19 cellular contexts compared by ENCODE assay signal in the genomic region with DNA sequence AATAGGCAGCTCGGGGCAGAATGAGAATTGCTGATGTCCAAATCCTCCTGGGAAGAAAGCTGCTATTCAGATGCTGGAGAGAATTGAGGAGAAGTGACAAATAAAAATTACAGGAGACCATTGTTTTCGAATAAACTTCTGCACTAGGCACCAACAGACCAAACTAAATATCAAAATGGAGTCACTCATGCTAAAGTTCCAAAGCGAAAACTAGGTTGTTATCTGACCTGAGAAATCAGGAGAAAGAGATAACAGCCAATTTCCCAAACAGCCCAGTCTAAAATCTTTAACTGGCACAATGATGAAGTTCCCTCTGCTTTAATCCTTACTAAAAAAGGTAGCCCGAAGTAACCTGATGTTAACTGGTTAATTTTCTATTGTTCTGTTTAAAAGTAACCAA.
"Had no signal": no experiment of that assay in that cellular context is flagged by ENCODE, and none has a peak within 500 bp of the region (broad histone marks: within the 10 kb centered on the region; RNA-seq: fewer than 3 reads in every experiment).

No MANE protein-coding gene starts in this region.

- H3K27ac ChIP-seq: colonic mucosa, foreskin keratinocyte, left ventricle myocardium inferior, lower lobe of right lung, ovary, right atrium auricular region, sigmoid colon, skin epidermis had no signal

- H3K4me1 ChIP-seq: colonic mucosa, lower lobe of right lung, sigmoid colon had no signal

- DNase-seq: colonic mucosa; dorsolateral prefrontal cortex; effector CD8-positive, alpha-beta T cell; foreskin keratinocyte; immature natural killer cell; left cardiac atrium; left ventricle myocardium inferior; lower lobe of right lung; nucleus accumbens; ovary; sigmoid colon; stimulated activated CD4-positive, alpha-beta T cell treated with anti-CD3 and anti-CD28 coated beads, Interleukin-2, amount 100 ng/mL, for 24 hours; stimulated activated CD4-positive, alpha-beta T cell treated with anti-CD3 and anti-CD28 coated beads, Interleukin-4, amount 100 ng/mL, for 4 hours; stimulated activated naive CD4-positive, alpha-beta T cell treated with Interleukin-2 at 50 U/mL for 16 hours had no signal

- H3K27ac Mint-ChIP-seq: mesothelial cell of epicardium, type B pancreatic cell had no signal

- H3K9me3 ChIP-seq: colonic mucosa, left ventricle myocardium inferior, lower lobe of right lung, ovary, right atrium auricular region, sigmoid colon had no signal

- H3K27me3 Mint-ChIP-seq: memory B cell, type B pancreatic cell had no signal

- H3K4me3 ChIP-seq: colonic mucosa, dorsolateral prefrontal cortex, left ventricle myocardium inferior, lower lobe of right lung, ovary, right atrium auricular region, sigmoid colon, skin epidermis had no signal

- H3K4me3 Mint-ChIP-seq: immature natural killer cell, memory B cell, mesothelial cell of epicardium, type B pancreatic cell had no signal

- H3K27me3 ChIP-seq: colonic mucosa, dorsolateral prefrontal cortex, foreskin keratinocyte, ovary, right atrium auricular region, sigmoid colon had no signal

- H3K36me3 ChIP-seq: ovary had no signal

- ATAC-seq: foreskin keratinocyte, left cardiac atrium, lower lobe of right lung had no signal

- H3K9me3 Mint-ChIP-seq: immature natural killer cell, mesothelial cell of epicardium, type B pancreatic cell had no signal
